1 cellular context compared by ENCODE assay signal in genomic region chr4:52877694-52878093, GRCh38.
TF ChIP-seq lines count a peak whose summit lies in the region.

No MANE protein-coding gene starts in this region.

TF ChIP-seq in GM23338, 12 proteins besides CTCF, POLR2A, EP300 and RAD21 (continued from another document):
- TF ChIP-seq REST (IDR thresholded peaks at IDR 0.05; ENCODE audit: unreplicated experiment) (no peak), ETS1 (IDR thresholded peaks at IDR 0.05) (no peak), EZH2phosphoT487 (IDR thresholded peaks at IDR 0.05; ENCODE audit: unreplicated experiment) (no peak), ZNF331 (CRISPR knock-in tag; IDR thresholded peaks at IDR 0.05; ENCODE audit: low read depth) (no peak), NANOG (IDR thresholded peaks at IDR 0.05; ENCODE audit: borderline replicate concordance) (no peak), JUNB (IDR thresholded peaks at IDR 0.05; ENCODE audit: unreplicated experiment) (no peak)
TF ChIP-seq in GM23338: peak in this region for 0.
